Comparison of ENCODE assay signal across 8 cellular contexts in the genomic region with DNA sequence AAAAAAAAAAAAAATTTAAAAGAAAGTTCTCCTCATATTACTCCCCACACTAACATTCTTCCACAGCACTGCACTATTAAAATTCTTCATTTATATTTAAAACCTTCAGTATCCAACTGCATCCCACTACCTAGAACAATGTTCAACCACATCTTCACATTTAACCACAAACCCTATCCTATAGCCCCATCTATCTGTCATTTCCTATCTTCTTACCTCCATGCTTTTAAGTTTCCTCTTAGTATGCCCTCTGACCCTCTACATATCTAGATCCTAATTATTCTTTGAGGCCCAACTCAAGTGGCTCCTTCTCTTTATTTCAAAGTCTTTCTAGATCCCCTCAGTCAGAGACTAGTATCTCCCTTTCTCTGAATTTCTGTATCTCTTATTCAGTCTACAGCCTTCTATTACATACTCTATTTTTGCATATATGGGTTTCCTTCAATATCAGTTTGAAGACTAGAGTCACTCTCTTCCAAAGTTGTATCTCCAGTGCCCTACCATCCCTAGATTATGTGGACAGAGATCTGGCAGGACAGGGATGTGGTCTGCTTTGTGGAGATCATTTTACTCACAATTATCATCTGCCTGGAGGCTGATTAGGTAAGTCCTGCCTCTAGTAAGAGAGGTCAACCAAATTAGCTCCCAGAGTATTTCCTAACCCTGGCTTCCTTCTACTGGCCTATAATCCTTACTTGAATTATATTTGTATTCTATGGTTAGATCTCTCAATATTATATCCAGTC. TPM values are rescaled to one million over a fixed set of nuclear protein-coding genes. Genes with fewer than 3 reads are reported as not detected.
A peak's percentile ranks its signal among the peaks of the same experiment; 100 is the strongest.
DNase-seq lines count a peak whose midpoint lies in the region; TF ChIP-seq lines count a peak whose summit lies in the region.

No MANE protein-coding gene starts in this region.

- DNase-seq in GM12865 (ENCODE audit: low read depth) (peak; percentile 29), NCI-H69 (lab: John Stamatoyannopoulos, UW) (peak; percentile 33), colonic mucosa (no peak), osteoblast (ENCODE audit: insufficient read length, low spot score, missing footprints) (no peak), lower leg skin (ENCODE audit: low spot score in 2 of 2) (no peak), head of caudate nucleus (no peak), DMS79 treated with DMSO at 0.1 percent for 48 hours (lab: John Stamatoyannopoulos, UW) (no peak)
- no peak for DNase-seq in activated CD8-positive, alpha-beta memory T cell treated with anti-CD3 and anti-CD28 coated beads, Interleukin-2, amount 50 U/mL, for 48 hours

- TF ChIP-seq POLR2A in lower leg skin (IDR thresholded peaks at IDR 0.05) = no peak

- H3K9me3 ChIP-seq in colonic mucosa = no peaks in the 10 kb centered on the region
- H3K9me3 ChIP-seq in osteoblast (ENCODE audit: low read depth, low read length) = no peaks in the 10 kb centered on the region

- peaks cover 73% of the 10 kb centered on the region for H3K79me2 ChIP-seq in osteoblast (ENCODE audit: insufficient read depth, low read length)

- H3K4me1 ChIP-seq in colonic mucosa (peaks cover 15% of the 10 kb centered on the region), osteoblast (ENCODE audit: insufficient read depth, low read length) (peaks cover 26% of the 10 kb centered on the region)

- H2AFZ ChIP-seq in osteoblast (ENCODE audit: low read length) = no peak overlapping the region

- H3K27me3 ChIP-seq in colonic mucosa (no peaks in the 10 kb centered on the region), osteoblast (ENCODE audit: insufficient read depth, low read length) (no peaks in the 10 kb centered on the region)

- peak overlapping the region; percentile 95 for H3K4me2 ChIP-seq in osteoblast (ENCODE audit: insufficient read depth, low read length)

- peaks cover 9% of the 10 kb centered on the region for H4K20me1 ChIP-seq in osteoblast (ENCODE audit: insufficient read depth, low read length)

- peak overlapping the region; percentile 80 for H3K4me3 ChIP-seq in GM12865 (ENCODE audit: low read depth, low read length)
- peak overlapping the region; percentile 62 for H3K4me3 ChIP-seq in colonic mucosa
- peak overlapping the region; percentile 80 for H3K4me3 ChIP-seq in osteoblast (ENCODE audit: insufficient read depth, low read length)
- H3K4me3 ChIP-seq in lower leg skin (ENCODE audit: low read depth, poor library complexity, severe bottlenecking) = no peak overlapping the region

- H3K27ac ChIP-seq in colonic mucosa = peak overlapping the region; percentile 79
- H3K27ac ChIP-seq in osteoblast (ENCODE audit: low read depth, low read length) = peak overlapping the region; percentile 82

- no peaks in the 10 kb centered on the region for H3K36me3 ChIP-seq in colonic mucosa
- peaks cover 14% of the 10 kb centered on the region for H3K36me3 ChIP-seq in osteoblast (ENCODE audit: insufficient read depth, low read length)

- H3K9ac ChIP-seq in colonic mucosa (ENCODE audit: low read depth in 2 of 2, low read length in 2 of 2) = peak overlapping the region in 1 of 2 donors; percentile 90

- intact Hi-C loops in colonic mucosa (cut with DNase I) = no loop called here
- intact Hi-C loops in lower leg skin (cut with DNase I; ENCODE audit: low total_unique reads) = loop anchor here (10.0 kb wide), 1 partner anchor 63 kb away; the partner anchor contains the start of gene SNX22
- intact Hi-C loops in head of caudate nucleus (cut with DNase I) = no loop called here

- TF ChIP-seq CTCF in GM12865 (IDR thresholded peaks at IDR 0.05; ENCODE audit: insufficient read depth, low read depth, low read length, missing control alignments) (no peak), colonic mucosa (IDR thresholded peaks at IDR 0.05) (peak; percentile 14), osteoblast (IDR thresholded peaks at IDR 0.05; ENCODE audit: extremely low read depth, low read depth, low read length) (no peak), lower leg skin (IDR thresholded peaks at IDR 0.05) (no peak)

RNA-seq across cellular contexts. Expression of gene CIAO2A, which starts 1.4 kb away (rescaled TPM):
- 10 to 100 TPM; 88.7 to 98.3 TPM for total RNA-seq in colonic mucosa
- total RNA-seq in osteoblast = 45.2 and 51.0 TPM in 2 replicates
- total RNA-seq in lower leg skin = 10 to 100 TPM; 18.7 to 36.8 (median 30.7) TPM

RNA-seq across cellular contexts. Expression of gene SNX1, which starts 3.5 kb away (rescaled TPM):
- total RNA-seq in colonic mucosa = 100 to 1,000 TPM; 116 to 125 TPM
- 51.0 and 51.9 TPM in 2 replicates for total RNA-seq in osteoblast
- 10 to 100 TPM; 51.3 to 94.9 (median 65.7) TPM for total RNA-seq in lower leg skin

RNA-seq across cellular contexts. Expression of gene DAPK2, which starts 46.0 kb away (rescaled TPM):
- total RNA-seq in colonic mucosa = 10 to 100 TPM; 23.7 to 26.5 TPM
- 23.5 and 31.8 TPM in 2 replicates for total RNA-seq in osteoblast
- total RNA-seq in lower leg skin = 10 to 100 TPM; 10.9 to 27.5 (median 13.3) TPM

RNA-seq across cellular contexts. Expression of gene SNX22, which starts 59.3 kb away (rescaled TPM):
- total RNA-seq in colonic mucosa = under 1 TPM; 0.15 to 0.29 TPM
- under 0.01 and 0.29 TPM in 2 replicates for total RNA-seq in osteoblast
- 1 to 10 TPM in 1 of 4 donors, under 1 TPM in 2, not detected in 1; 0.12 to 1.6 (median 0.39) TPM for total RNA-seq in lower leg skin

Comparison
In these comparisons a context has a peak if more than half of its experiments do, and no peak if none do; other contexts are left out.
1. DNase-seq: peak in GM12865 (single experiment) and NCI-H69 (single experiment); none in colonic mucosa (single experiment), osteoblast (single experiment), lower leg skin (0 of 2), head of caudate nucleus (0 of 42), DMS79 treated with DMSO at 0.1 percent for 48 hours (single experiment) and activated CD8-positive, alpha-beta memory T cell treated with anti-CD3 and anti-CD28 coated beads, Interleukin-2, amount 50 U/mL, for 48 hours (single experiment).